ENCODE assay signal across 1 cellular context in the genomic region with DNA sequence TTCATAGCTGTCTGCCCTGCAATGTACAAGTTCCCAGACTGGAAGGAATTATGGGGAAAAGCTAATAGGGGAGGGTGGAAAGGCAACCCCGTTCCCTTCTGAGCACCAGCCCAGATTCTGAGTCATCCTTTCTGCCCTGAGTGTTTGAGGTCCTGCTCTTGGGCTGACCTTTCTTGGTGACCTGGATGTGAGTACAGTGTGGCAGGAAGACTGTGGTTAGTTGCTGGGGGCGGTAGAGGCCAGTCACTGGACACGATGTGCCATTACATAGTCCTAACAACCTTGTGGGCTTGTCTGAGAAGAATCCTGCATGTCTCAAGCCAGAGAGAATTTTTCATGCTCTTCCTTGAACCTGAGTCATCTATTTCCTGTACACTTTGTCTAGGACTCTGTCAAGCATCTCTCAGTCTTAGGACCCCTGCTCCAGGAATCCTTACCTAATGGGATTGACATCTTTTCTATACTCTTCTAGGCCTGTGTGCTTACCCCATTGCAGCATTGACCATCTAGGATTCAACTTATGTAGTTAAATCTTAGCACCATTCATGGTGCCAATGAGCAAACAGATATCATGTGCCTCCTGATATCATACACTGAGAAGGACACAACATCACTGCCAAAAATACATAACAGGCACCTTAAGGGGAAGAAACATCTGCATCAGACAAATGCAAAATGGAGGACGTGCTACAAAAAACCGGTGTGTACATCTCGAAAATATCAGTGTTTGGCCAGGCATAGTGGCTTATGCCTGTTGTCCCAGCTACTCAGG.
TF ChIP-seq lines count a peak whose summit lies in the region.

No MANE protein-coding gene starts in this region.

TF ChIP-seq in HepG2, 621 proteins besides CTCF, POLR2A, EP300 and RAD21 (continued from another document):
- no peak for TF ChIP-seq ZNF260 (CRISPR knock-in tag; IDR thresholded peaks at IDR 0.05; ENCODE audit: borderline replicate concordance, low read depth)
- peak; percentile 97 for TF ChIP-seq RARA (CRISPR knock-in tag; IDR thresholded peaks at IDR 0.05)
- TF ChIP-seq ZNF570 (CRISPR knock-in tag; IDR thresholded peaks at IDR 0.05; ENCODE audit: borderline replicate concordance), result no peak
- TF ChIP-seq POLR2G (IDR thresholded peaks at IDR 0.05; ENCODE audit: low read depth, low read length), result no peak
- TF ChIP-seq ATF2 (CRISPR knock-in tag; IDR thresholded peaks at IDR 0.05), result 0 out of 2 replicates have a peak, but pooled peaks have one; percentile 20
- TF ChIP-seq, protein P1, sequence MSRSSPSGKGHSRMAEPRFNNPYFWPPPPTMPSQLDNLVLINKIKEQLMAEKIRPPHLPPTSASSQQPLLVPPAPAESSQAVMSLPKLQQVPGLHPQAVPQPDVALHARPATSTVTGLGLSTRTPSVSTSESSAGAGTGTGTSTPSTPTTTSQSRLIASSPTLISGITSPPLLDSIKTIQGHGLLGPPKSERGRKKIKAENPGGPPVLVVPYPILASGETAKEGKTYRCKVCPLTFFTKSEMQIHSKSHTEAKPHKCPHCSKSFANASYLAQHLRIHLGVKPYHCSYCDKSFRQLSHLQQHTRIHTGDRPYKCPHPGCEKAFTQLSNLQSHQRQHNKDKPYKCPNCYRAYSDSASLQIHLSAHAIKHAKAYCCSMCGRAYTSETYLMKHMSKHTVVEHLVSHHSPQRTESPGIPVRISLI (CRISPR knock-in tag; IDR thresholded peaks at IDR 0.05; ENCODE audit: borderline replicate concordance), result peak; percentile 32; the same call in 1 of the 2 replicates
- no peak for TF ChIP-seq ZNF768 (CRISPR knock-in tag; IDR thresholded peaks at IDR 0.05)
- TF ChIP-seq, protein P2, sequence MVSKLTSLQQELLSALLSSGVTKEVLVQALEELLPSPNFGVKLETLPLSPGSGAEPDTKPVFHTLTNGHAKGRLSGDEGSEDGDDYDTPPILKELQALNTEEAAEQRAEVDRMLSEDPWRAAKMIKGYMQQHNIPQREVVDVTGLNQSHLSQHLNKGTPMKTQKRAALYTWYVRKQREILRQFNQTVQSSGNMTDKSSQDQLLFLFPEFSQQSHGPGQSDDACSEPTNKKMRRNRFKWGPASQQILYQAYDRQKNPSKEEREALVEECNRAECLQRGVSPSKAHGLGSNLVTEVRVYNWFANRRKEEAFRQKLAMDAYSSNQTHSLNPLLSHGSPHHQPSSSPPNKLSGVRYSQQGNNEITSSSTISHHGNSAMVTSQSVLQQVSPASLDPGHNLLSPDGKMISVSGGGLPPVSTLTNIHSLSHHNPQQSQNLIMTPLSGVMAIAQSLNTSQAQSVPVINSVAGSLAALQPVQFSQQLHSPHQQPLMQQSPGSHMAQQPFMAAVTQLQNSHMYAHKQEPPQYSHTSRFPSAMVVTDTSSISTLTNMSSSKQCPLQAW (CRISPR knock-in tag; IDR thresholded peaks at IDR 0.05), result 0 out of 2 replicates have a peak, but pooled peaks have one; percentile 59
- 0 out of 2 replicates have a peak, but pooled peaks have one; percentile 27 for TF ChIP-seq FOXK1 (CRISPR knock-in tag; IDR thresholded peaks at IDR 0.05; ENCODE audit: borderline replicate concordance, low read depth)
- TF ChIP-seq ZNF17 (CRISPR knock-in tag; IDR thresholded peaks at IDR 0.05), result no peak
- peak; percentile 63; the same call in 1 of the 2 replicates for TF ChIP-seq HMG20A (CRISPR knock-in tag; IDR thresholded peaks at IDR 0.05; ENCODE audit: borderline replicate concordance)
- no peak for TF ChIP-seq NCOA1 (CRISPR knock-in tag; IDR thresholded peaks at IDR 0.05)
- TF ChIP-seq BHLHE40 (IDR thresholded peaks at IDR 0.05; ENCODE audit: low read length), result no peak
- TF ChIP-seq ZNF589 (CRISPR knock-in tag; conservative IDR thresholded peaks at IDR 0.05), result no peak
- peak; percentile 54; the same call in 1 of the 2 replicates for TF ChIP-seq HDAC1 (CRISPR knock-in tag; IDR thresholded peaks at IDR 0.05)
- TF ChIP-seq SOX6 (IDR thresholded peaks at IDR 0.05), result no peak
- peak; percentile 69 for TF ChIP-seq SOX6 (CRISPR knock-in tag; IDR thresholded peaks at IDR 0.05)
- no peak for TF ChIP-seq HNRNPL (IDR thresholded peaks at IDR 0.05; ENCODE audit: low read depth, low read length)
- TF ChIP-seq, protein P3, sequence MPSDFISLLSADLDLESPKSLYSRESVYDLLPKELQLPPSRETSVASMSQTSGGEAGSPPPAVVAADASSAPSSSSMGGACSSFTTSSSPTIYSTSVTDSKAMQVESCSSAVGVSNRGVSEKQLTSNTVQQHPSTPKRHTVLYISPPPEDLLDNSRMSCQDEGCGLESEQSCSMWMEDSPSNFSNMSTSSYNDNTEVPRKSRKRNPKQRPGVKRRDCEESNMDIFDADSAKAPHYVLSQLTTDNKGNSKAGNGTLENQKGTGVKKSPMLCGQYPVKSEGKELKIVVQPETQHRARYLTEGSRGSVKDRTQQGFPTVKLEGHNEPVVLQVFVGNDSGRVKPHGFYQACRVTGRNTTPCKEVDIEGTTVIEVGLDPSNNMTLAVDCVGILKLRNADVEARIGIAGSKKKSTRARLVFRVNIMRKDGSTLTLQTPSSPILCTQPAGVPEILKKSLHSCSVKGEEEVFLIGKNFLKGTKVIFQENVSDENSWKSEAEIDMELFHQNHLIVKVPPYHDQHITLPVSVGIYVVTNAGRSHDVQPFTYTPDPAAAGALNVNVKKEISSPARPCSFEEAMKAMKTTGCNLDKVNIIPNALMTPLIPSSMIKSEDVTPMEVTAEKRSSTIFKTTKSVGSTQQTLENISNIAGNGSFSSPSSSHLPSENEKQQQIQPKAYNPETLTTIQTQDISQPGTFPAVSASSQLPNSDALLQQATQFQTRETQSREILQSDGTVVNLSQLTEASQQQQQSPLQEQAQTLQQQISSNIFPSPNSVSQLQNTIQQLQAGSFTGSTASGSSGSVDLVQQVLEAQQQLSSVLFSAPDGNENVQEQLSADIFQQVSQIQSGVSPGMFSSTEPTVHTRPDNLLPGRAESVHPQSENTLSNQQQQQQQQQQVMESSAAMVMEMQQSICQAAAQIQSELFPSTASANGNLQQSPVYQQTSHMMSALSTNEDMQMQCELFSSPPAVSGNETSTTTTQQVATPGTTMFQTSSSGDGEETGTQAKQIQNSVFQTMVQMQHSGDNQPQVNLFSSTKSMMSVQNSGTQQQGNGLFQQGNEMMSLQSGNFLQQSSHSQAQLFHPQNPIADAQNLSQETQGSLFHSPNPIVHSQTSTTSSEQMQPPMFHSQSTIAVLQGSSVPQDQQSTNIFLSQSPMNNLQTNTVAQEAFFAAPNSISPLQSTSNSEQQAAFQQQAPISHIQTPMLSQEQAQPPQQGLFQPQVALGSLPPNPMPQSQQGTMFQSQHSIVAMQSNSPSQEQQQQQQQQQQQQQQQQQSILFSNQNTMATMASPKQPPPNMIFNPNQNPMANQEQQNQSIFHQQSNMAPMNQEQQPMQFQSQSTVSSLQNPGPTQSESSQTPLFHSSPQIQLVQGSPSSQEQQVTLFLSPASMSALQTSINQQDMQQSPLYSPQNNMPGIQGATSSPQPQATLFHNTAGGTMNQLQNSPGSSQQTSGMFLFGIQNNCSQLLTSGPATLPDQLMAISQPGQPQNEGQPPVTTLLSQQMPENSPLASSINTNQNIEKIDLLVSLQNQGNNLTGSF (CRISPR knock-in tag; IDR thresholded peaks at IDR 0.05), result no peak
